Comparison of ENCODE assay signal across 32 cellular contexts in the genomic region with DNA sequence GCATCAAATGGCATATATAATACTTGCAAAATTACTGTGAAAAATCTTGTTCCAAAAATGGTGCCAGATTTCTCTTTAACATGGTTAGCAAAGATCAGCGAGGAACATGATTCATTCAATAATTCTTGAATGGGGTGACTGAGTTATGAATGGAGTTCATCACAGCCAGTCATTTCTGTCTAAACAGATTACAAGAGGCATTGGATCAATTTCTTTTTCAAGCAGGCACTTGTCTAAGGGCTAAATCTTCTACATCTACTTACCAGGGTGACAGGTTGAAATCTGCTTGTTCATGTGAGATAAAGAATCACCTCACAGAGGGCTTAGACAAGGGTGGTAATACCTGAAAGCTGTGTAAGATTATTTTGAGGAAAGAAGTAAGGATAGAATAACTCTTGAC.
"Had no signal": no experiment of that assay in that cellular context is flagged by ENCODE, and none has a peak within 500 bp of the region (broad histone marks: within the 10 kb centered on the region; RNA-seq: fewer than 3 reads in every experiment).

No MANE protein-coding gene starts in this region.

- DNase-seq: activated B cell treated with CpG ODN at 0.5 μM for 24 hours; activated CD4-positive, alpha-beta T cell treated with anti-CD3 and anti-CD28 coated beads for 4 hours; activated CD4-positive, alpha-beta T cell treated with anti-CD3 and anti-CD28 coated beads, Interleukin-2, amount 50 U/mL, for 4 hours; activated CD4-positive, CD25-positive, alpha-beta regulatory T cell treated with anti-CD3 and anti-CD28 coated beads, Interleukin-2, amount 50 U/mL, for 72 hours; activated CD8-positive, alpha-beta T cell treated with anti-CD3 and anti-CD28 coated beads for 36 hours; activated effector memory CD4-positive, alpha-beta T cell treated with anti-CD3 and anti-CD28 coated beads, Interleukin-2, amount 50 U/mL, for 16 hours; activated naive CD4-positive, alpha-beta T cell; activated naive CD4-positive, alpha-beta T cell treated with anti-CD3 and anti-CD28 coated beads, Interleukin-2, amount 50 U/mL, for 16 hours; activated naive CD8-positive, alpha-beta T cell treated with anti-CD3 and anti-CD28 coated beads for 36 hours; activated T-cell treated with anti-CD3 and anti-CD28 coated beads, Interleukin-2, amount 50 U/mL, for 1 hour; activated T-cell treated with anti-CD3 and anti-CD28 coated beads, Interleukin-2, amount 50 U/mL, for 72 hours; amygdala; IMR-90; NCI-H1105; NCI-H1417 treated with DMSO at 0.1 percent for 48 hours; NCI-H1694; NCI-H1930; NCI-H2081 treated with DMSO at 0.1 percent for 48 hours; NCI-H226; NCI-H446 treated with DMSO at 0.1 percent for 48 hours; NK-92 treated with Interleukin-12 subunit alpha and Interleukin-12 subunit beta, amount 100 ng/mL, for 24 hours; PC-3; Peyer's patch; RPMI8226; SIG-M5; SW 1271; T-helper 1 cell; T-helper 2 cell; T-helper 9 cell had no signal

- H3K27me3 ChIP-seq: ascending aorta, Peyer's patch had no signal

- H3K9me3 ChIP-seq: ascending aorta, Peyer's patch had no signal

- H3K27ac ChIP-seq: ascending aorta, Peyer's patch, VCaP had no signal

- H3K4me3 ChIP-seq: ascending aorta, K562, Peyer's patch had no signal

- H3K36me3 ChIP-seq: ascending aorta, Peyer's patch had no signal

- H3K4me1 ChIP-seq: ascending aorta, Peyer's patch had no signal
